Comparison of ENCODE assay signal across 15 cellular contexts in genomic region chr17:77470330-77470786, GRCh38.
DNase-seq lines count a peak whose midpoint lies in the region; FAIRE-seq and TF ChIP-seq lines count a peak whose summit lies in the region.
"Had no signal": no experiment of that assay in that cellular context is flagged by ENCODE, and none has a peak within 500 bp of the region (broad histone marks: within the 10 kb centered on the region; RNA-seq: fewer than 3 reads in every experiment).

No MANE protein-coding gene starts in this region.

- H3K27me3 Mint-ChIP-seq in T-helper 2 cell treated with Interferon-gamma antibody and Interleukin-4, amounts not matched to agents 5 μg/mL and 100 μg/mL, for 36 hours (ENCODE audit: low read depth): no peaks in the 10 kb centered on the region

- no peak for DNase-seq in T-helper 2 cell treated with Interferon-gamma antibody and Interleukin-4, amounts not matched to agents 5 μg/mL and 100 μg/mL, for 36 hours (ENCODE audit: low spot score)
- DNase-seq in T-helper 2 cell (no peak), SJSA1 (ENCODE audit: low read depth in 1 of 2, low spot score in 2 of 2) (no peak), esophagus muscularis mucosa (ENCODE audit: extremely low spot score) (no peak), smooth muscle cell (lab: John Stamatoyannopoulos, UW; ENCODE audit: unreplicated experiment) (no peak), NCI-H2081 (lab: John Stamatoyannopoulos, UW) (no peak), UCSD-AML1 (lab: John Stamatoyannopoulos, UW; ENCODE audit: unreplicated experiment) (no peak), frontal cortex (ENCODE audit: low spot score in 2 of 2) (no peak)
- DNase-seq: hippocampal formation; NCI-H1694; Peyer's patch; stimulated activated CD4-positive, alpha-beta T cell treated with anti-CD3 and anti-CD28 coated beads, Interleukin-2, amount 100 ng/mL, for 48 hours; tibial artery had no signal

- H3F3A ChIP-seq in smooth muscle cell (ENCODE audit: low read depth): peaks cover 43% of the 10 kb centered on the region

- H3K4me3 Mint-ChIP-seq in T-helper 2 cell treated with Interferon-gamma antibody and Interleukin-4, amounts not matched to agents 5 μg/mL and 100 μg/mL, for 36 hours: peak overlapping the region; percentile 50

- H3K9me3 ChIP-seq in SJSA1 (replicated peaks) (no peaks in the 10 kb centered on the region), esophagus muscularis mucosa (no peaks in the 10 kb centered on the region), smooth muscle cell (replicated peaks; ENCODE audit: low read depth) (no peaks in the 10 kb centered on the region)
- H3K9me3 ChIP-seq: Peyer's patch, tibial artery had no signal

- no peak overlapping the region for H2AFZ ChIP-seq in smooth muscle cell (ENCODE audit: low read depth)

- H3K36me3 Mint-ChIP-seq in T-helper 2 cell treated with Interferon-gamma antibody and Interleukin-4, amounts not matched to agents 5 μg/mL and 100 μg/mL, for 36 hours (ENCODE audit: low read depth): peaks cover 66% of the 10 kb centered on the region

- TF ChIP-seq EP300 in esophagus muscularis mucosa (IDR thresholded peaks at IDR 0.05): no peak

- intact Hi-C loops in esophagus muscularis mucosa (cut with DNase I): no loop called here

- H3K9me3 Mint-ChIP-seq in T-helper 2 cell treated with Interferon-gamma antibody and Interleukin-4, amounts not matched to agents 5 μg/mL and 100 μg/mL, for 36 hours: no peaks in the 10 kb centered on the region

- H3K36me3 ChIP-seq in SJSA1 (peaks cover 31% of the 10 kb centered on the region), esophagus muscularis mucosa (peaks cover 0 to 14% (median 5%) of the 10 kb centered on the region in 4 donors), smooth muscle cell (ENCODE audit: low read depth) (no peaks in the 10 kb centered on the region)

- no peak for TF ChIP-seq POLR2A in esophagus muscularis mucosa (IDR thresholded peaks at IDR 0.05; ENCODE audit: low read depth)

- H3K4me1 ChIP-seq in SJSA1 (replicated peaks): peaks cover 66% of the 10 kb centered on the region
- H3K4me1 ChIP-seq in esophagus muscularis mucosa: peaks cover 82 to 98% (median 91%) of the 10 kb centered on the region in 4 donors
- peaks cover 79% of the 10 kb centered on the region for H3K4me1 ChIP-seq in smooth muscle cell (ENCODE audit: low read depth)

- 95% methylated on average over 3 of the region's 3 CpGs for WGBS in esophagus muscularis mucosa
- 99% methylated on average over 3 of the region's 3 CpGs for WGBS in smooth muscle cell (ENCODE audit: low lambda C conversion rate)

- peak overlapping the region; percentile 58 for H3K27ac ChIP-seq in SJSA1
- H3K27ac ChIP-seq in esophagus muscularis mucosa (replicated peaks in 1 of 4): peak overlapping the region; percentile 89 to 94 (median 92)
- H3K27ac ChIP-seq in smooth muscle cell (ENCODE audit: low read depth): peak overlapping the region; percentile 79
- H3K27ac ChIP-seq: tibial artery had no signal

- peaks cover 84% of the 10 kb centered on the region for H3K4me1 Mint-ChIP-seq in T-helper 2 cell treated with Interferon-gamma antibody and Interleukin-4, amounts not matched to agents 5 μg/mL and 100 μg/mL, for 36 hours (ENCODE audit: low read depth)

- peaks cover 74% of the 10 kb centered on the region for H3K79me2 ChIP-seq in smooth muscle cell (ENCODE audit: low read depth)

- H3K9ac ChIP-seq in smooth muscle cell (ENCODE audit: low read depth): no peak overlapping the region

- no peak for TF ChIP-seq CTCF in esophagus muscularis mucosa (IDR thresholded peaks at IDR 0.05)
- TF ChIP-seq CTCF in smooth muscle cell (IDR thresholded peaks at IDR 0.05; ENCODE audit: borderline replicate concordance, insufficient read depth, poor library complexity, severe bottlenecking): no peak

- peaks cover 100% of the 10 kb centered on the region for H4K20me1 ChIP-seq in smooth muscle cell (ENCODE audit: low read depth)

- H3K27me3 ChIP-seq in SJSA1 (replicated peaks): no peaks in the 10 kb centered on the region
- H3K27me3 ChIP-seq in esophagus muscularis mucosa: no peaks in the 10 kb centered on the region
- H3K27me3 ChIP-seq in smooth muscle cell (ENCODE audit: low read depth): no peaks in the 10 kb centered on the region
- H3K27me3 ChIP-seq: Peyer's patch, tibial artery had no signal

- H3K4me2 ChIP-seq in smooth muscle cell: peak overlapping the region; percentile 55

- H3K4me3 ChIP-seq in SJSA1 (no peak overlapping the region), esophagus muscularis mucosa (no peak overlapping the region), smooth muscle cell (no peak overlapping the region)
- H3K4me3 ChIP-seq: coronary artery, Peyer's patch, tibial artery had no signal

- peak overlapping the region; percentile 56 for H3K27ac Mint-ChIP-seq in T-helper 2 cell treated with Interferon-gamma antibody and Interleukin-4, amounts not matched to agents 5 μg/mL and 100 μg/mL, for 36 hours

- no peak for FAIRE-seq in frontal cortex (lab: Jason Lieb, UNC)
- FAIRE-seq: A204.1 had no signal
